11 cellular contexts compared by ENCODE assay signal in the genomic region with DNA sequence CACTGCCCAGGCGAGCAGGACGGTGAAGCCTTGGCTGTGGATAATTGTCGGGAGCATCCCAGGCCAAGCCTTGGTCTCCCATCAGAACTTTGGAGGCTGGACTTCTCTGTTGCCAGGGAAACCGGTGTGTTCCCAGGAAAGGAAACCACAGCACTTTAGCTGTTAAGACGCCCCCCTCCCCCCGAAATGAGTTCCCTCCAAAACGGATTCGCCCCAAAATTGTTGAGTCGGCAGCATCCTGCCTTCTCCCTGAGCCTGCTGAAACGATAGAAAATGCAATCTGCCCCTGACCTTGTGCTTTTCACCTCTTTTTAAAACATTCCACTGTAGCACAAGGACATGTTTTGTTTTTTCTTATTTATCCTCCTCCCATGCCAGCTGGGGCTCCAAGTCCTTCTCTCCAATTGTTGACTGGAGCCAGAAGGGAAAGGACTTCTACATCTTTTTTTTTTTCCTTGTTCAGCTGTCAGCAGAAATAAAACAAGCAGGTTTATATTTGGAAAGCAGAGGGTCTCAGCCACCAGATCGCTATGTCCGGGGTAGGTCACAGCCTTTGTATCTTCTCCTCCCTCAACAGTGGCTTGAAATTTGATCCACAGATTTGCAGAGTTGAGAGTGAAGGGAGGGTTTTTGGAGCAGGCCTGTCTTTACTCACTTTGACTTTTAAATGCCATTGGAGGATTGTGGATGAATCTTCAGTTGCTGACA.
DNase-seq lines count a peak whose midpoint lies in the region; ATAC-seq, FAIRE-seq and TF ChIP-seq lines count a peak whose summit lies in the region.
"Had no signal": no experiment of that assay in that cellular context is flagged by ENCODE, and none has a peak within 500 bp of the region (broad histone marks: within the 10 kb centered on the region; RNA-seq: fewer than 3 reads in every experiment).

No MANE protein-coding gene starts in this region.

- no peak overlapping the region for H3K4me3 ChIP-seq in fibroblast of lung (replicated peaks in 1 of 4; ENCODE audit: control extremely low read depth in 1 of 4, insufficient read depth in 1 of 4, low read depth in 3 of 4, low read length in 4 of 4)

- no peak overlapping the region for H3K9ac ChIP-seq in fibroblast of lung (ENCODE audit: insufficient read depth, low read length)

- H3K79me2 ChIP-seq in fibroblast of lung (ENCODE audit: control insufficient read depth, insufficient read depth, low read length), result peaks cover 27% of the 10 kb centered on the region

- DNase-seq in NCI-H2171 treated with DMSO at 0.1 percent for 48 hours (lab: John Stamatoyannopoulos, UW) (peak; percentile 56), NCI-H2171 (lab: John Stamatoyannopoulos, UW) (no peak), fibroblast of lung (ENCODE audit: low read depth in 2 of 2) (peak; percentile 48 to 52), myocyte (ENCODE audit: low read depth) (peak; percentile 81), urothelium cell line (ENCODE audit: low spot score) (peak; percentile 30), NCI-H1436 (lab: John Stamatoyannopoulos, UW) (no peak)
- no peak for DNase-seq in effector memory CD8-positive, alpha-beta T cell
- DNase-seq: 8988T; activated naive CD8-positive, alpha-beta T cell treated with anti-CD3 and anti-CD28 coated beads for 36 hours had no signal

- H3K27ac ChIP-seq in fibroblast of lung (ENCODE audit: insufficient read depth, low read length), result peak overlapping the region; percentile 75
- H3K27ac ChIP-seq: HL-60 had no signal

- no peaks in the 10 kb centered on the region for H3K9me3 ChIP-seq in fibroblast of lung (ENCODE audit: control insufficient read depth, insufficient read depth, low read depth, low read length)

- no peaks in the 10 kb centered on the region for H3K4me1 Mint-ChIP-seq in effector memory CD8-positive, alpha-beta T cell (ENCODE audit: low read depth in 2 of 2)
- H3K4me1 Mint-ChIP-seq: activated naive CD8-positive, alpha-beta T cell treated with anti-CD3 and anti-CD28 coated beads for 36 hours had no signal

- H3K27me3 Mint-ChIP-seq in effector memory CD8-positive, alpha-beta T cell, result no peaks in the 10 kb centered on the region
- H3K27me3 Mint-ChIP-seq: activated naive CD8-positive, alpha-beta T cell treated with anti-CD3 and anti-CD28 coated beads for 36 hours had no signal

- peak overlapping the region; percentile 52 for H3K4me2 ChIP-seq in fibroblast of lung (ENCODE audit: extremely low read depth, insufficient read depth, low read length)

- no peak for ATAC-seq in effector memory CD8-positive, alpha-beta T cell (replicated peaks)
- no peak for ATAC-seq in GM18858 (IDR thresholded peaks at IDR 0.05; ENCODE audit: unreplicated experiment)

- no peak for FAIRE-seq in urothelium cell line (lab: Jason Lieb, UNC)

- H3K36me3 Mint-ChIP-seq in effector memory CD8-positive, alpha-beta T cell (ENCODE audit: insufficient read depth), result peaks cover 3% of the 10 kb centered on the region
- H3K36me3 Mint-ChIP-seq: activated naive CD8-positive, alpha-beta T cell treated with anti-CD3 and anti-CD28 coated beads for 36 hours had no signal

- H2AFZ ChIP-seq in fibroblast of lung (ENCODE audit: low read length), result no peak overlapping the region

- no peak for TF ChIP-seq CTCF in fibroblast of lung (conservative IDR thresholded peaks at IDR 0.05 in 1 of 2, IDR thresholded peaks at IDR 0.05 in 1 of 2; ENCODE audit: low read depth in 1 of 2, low read length in 2 of 2)

- no peaks in the 10 kb centered on the region for H4K20me1 ChIP-seq in fibroblast of lung (ENCODE audit: control insufficient read depth, extremely low read depth, insufficient read depth, low read length)

- peaks cover 59% of the 10 kb centered on the region for H3K4me1 ChIP-seq in fibroblast of lung (ENCODE audit: control insufficient read depth, extremely low read depth, insufficient read depth, low read length)

- H3K36me3 ChIP-seq in fibroblast of lung (ENCODE audit: control insufficient read depth, insufficient read depth, low read length), result peaks cover 27% of the 10 kb centered on the region

- H3K9me3 Mint-ChIP-seq in effector memory CD8-positive, alpha-beta T cell, result no peaks in the 10 kb centered on the region
- H3K9me3 Mint-ChIP-seq: activated naive CD8-positive, alpha-beta T cell treated with anti-CD3 and anti-CD28 coated beads for 36 hours had no signal

- no peak overlapping the region for H3K27ac Mint-ChIP-seq in effector memory CD8-positive, alpha-beta T cell
- H3K27ac Mint-ChIP-seq: activated naive CD8-positive, alpha-beta T cell treated with anti-CD3 and anti-CD28 coated beads for 36 hours had no signal

- no peak overlapping the region for H3K4me3 Mint-ChIP-seq in effector memory CD8-positive, alpha-beta T cell
- H3K4me3 Mint-ChIP-seq: activated naive CD8-positive, alpha-beta T cell treated with anti-CD3 and anti-CD28 coated beads for 36 hours had no signal

- no peaks in the 10 kb centered on the region for H3K27me3 ChIP-seq in fibroblast of lung (ENCODE audit: control insufficient read depth, insufficient read depth, low read length)

Comparison
In these comparisons a context has a peak if more than half of its experiments do, and no peak if none do; other contexts are left out.
1. DNase-seq: peak in NCI-H2171 treated with DMSO at 0.1 percent for 48 hours (single experiment), fibroblast of lung (2 of 2), myocyte (single experiment) and urothelium cell line (single experiment); none in NCI-H2171 (single experiment), NCI-H1436 (single experiment) and effector memory CD8-positive, alpha-beta T cell (0 of 3).